Comparison of ENCODE assay signal across 2 cellular contexts in the genomic region with DNA sequence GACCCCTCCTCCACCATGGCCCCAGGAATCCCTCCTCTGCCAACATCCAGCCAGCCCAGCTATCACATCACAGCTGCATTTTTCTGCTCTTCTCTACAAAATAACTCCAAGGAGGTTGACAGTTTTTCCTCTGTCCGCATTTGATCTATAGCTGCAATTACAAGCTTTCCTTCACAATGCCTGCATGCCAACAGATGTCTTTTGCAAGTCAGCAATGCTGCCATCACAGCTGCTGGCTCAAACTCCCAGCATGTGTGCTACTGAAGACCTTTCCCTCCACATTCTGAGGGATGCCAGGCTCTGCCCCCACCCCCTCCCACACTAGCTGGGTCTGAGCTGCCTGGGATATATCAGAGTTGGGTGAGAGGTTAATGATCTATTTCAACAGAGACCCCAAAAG.
TF ChIP-seq lines count a peak whose summit lies in the region.

No MANE protein-coding gene starts in this region.

TF ChIP-seq in A549, 52 proteins besides CTCF, POLR2A, EP300 and RAD21:
- TF ChIP-seq, protein P1, sequence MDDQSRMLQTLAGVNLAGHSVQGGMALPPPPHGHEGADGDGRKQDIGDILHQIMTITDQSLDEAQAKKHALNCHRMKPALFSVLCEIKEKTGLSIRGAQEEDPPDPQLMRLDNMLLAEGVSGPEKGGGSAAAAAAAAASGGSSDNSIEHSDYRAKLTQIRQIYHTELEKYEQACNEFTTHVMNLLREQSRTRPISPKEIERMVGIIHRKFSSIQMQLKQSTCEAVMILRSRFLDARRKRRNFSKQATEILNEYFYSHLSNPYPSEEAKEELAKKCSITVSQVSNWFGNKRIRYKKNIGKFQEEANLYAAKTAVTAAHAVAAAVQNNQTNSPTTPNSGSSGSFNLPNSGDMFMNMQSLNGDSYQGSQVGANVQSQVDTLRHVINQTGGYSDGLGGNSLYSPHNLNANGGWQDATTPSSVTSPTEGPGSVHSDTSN (IDR thresholded peaks at IDR 0.05), result no peak
- TF ChIP-seq KDM1A (IDR thresholded peaks at IDR 0.05; ENCODE audit: low read depth), result no peak
- no peak for TF ChIP-seq CHD4 (IDR thresholded peaks at IDR 0.05; ENCODE audit: borderline replicate concordance)
- TF ChIP-seq CBX8 (IDR thresholded peaks at IDR 0.05), result no peak
- TF ChIP-seq KDM5A (IDR thresholded peaks at IDR 0.05), result no peak

TF ChIP-seq in IMR-90, 13 proteins besides CTCF, POLR2A, EP300 and RAD21:
- TF ChIP-seq, protein P2, sequence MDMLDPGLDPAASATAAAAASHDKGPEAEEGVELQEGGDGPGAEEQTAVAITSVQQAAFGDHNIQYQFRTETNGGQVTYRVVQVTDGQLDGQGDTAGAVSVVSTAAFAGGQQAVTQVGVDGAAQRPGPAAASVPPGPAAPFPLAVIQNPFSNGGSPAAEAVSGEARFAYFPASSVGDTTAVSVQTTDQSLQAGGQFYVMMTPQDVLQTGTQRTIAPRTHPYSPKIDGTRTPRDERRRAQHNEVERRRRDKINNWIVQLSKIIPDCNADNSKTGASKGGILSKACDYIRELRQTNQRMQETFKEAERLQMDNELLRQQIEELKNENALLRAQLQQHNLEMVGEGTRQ (IDR thresholded peaks at IDR 0.05; ENCODE audit: low read depth, low read length), result no peak
- TF ChIP-seq MXI1 (IDR thresholded peaks at IDR 0.05; ENCODE audit: borderline replicate concordance, low read depth, low read length) (no peak), FOS (IDR thresholded peaks at IDR 0.05; ENCODE audit: low read depth, low read length) (no peak), SMC3 (IDR thresholded peaks at IDR 0.05; ENCODE audit: low read depth, low read length) (no peak), BHLHE40 (IDR thresholded peaks at IDR 0.05; ENCODE audit: low read depth, low read length) (no peak), MAFK (IDR thresholded peaks at IDR 0.05; ENCODE audit: low read depth, low read length) (no peak), RFX5 (IDR thresholded peaks at IDR 0.05; ENCODE audit: low read depth, low read length) (no peak), CHD1 (IDR thresholded peaks at IDR 0.05; ENCODE audit: low read depth, low read length) (no peak), MAZ (IDR thresholded peaks at IDR 0.05; ENCODE audit: borderline replicate concordance, low read depth, low read length) (no peak), NFE2L2 (IDR thresholded peaks at IDR 0.05; ENCODE audit: low read depth, low read length) (no peak), RCOR1 (IDR thresholded peaks at IDR 0.05; ENCODE audit: insufficient replicate concordance, low read length) (no peak), CEBPB (IDR thresholded peaks at IDR 0.05; ENCODE audit: low read depth, low read length) (no peak)
- TF ChIP-seq, protein P3, sequence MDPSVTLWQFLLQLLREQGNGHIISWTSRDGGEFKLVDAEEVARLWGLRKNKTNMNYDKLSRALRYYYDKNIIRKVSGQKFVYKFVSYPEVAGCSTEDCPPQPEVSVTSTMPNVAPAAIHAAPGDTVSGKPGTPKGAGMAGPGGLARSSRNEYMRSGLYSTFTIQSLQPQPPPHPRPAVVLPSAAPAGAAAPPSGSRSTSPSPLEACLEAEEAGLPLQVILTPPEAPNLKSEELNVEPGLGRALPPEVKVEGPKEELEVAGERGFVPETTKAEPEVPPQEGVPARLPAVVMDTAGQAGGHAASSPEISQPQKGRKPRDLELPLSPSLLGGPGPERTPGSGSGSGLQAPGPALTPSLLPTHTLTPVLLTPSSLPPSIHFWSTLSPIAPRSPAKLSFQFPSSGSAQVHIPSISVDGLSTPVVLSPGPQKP (IDR thresholded peaks at IDR 0.05; ENCODE audit: borderline replicate concordance, low read depth, low read length), result no peak
